8 cellular contexts compared by ENCODE assay signal in the genomic region with DNA sequence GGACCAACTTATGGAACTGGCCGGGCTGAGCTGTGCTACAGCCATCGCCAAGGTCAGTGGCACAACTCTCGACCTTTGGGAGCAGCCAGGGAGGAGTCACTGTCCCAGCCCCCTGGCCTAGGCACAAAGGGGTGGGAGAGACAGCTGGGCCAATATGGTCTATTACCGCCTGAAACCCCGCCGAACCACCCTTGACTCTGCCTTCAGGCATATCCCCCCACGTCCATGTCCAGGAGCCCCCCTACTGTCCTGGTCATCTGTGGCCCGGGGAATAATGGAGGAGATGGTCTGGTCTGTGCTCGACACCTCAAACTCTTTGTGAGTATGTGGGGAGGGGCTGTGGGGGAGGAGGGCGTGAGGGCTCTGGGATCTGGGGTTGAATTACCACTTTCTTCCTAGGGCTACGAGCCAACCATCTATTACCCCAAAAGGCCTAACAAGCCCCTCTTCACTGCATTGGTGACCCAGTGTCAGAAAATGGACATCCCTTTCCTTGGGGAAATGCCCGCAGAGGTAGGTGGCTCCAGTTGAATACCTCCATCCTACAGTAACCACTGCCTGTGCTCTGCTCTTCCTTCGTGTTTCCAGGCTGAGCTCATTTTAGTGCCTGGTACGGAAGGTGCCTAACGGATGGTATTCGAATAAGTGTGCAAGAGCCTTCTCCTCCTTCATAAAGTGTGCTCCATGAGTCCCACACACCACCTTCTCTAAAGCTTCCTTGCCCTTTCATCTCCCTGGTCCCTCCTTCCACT. TPM values are rescaled to one million over a fixed set of nuclear protein-coding genes. Genes with fewer than 3 reads are reported as not detected.
DNase-seq lines count a peak whose midpoint lies in the region; ATAC-seq, FAIRE-seq and TF ChIP-seq lines count a peak whose summit lies in the region.

No MANE protein-coding gene starts in this region.

- no peak for TF ChIP-seq EP300 in ovary (IDR thresholded peaks at IDR 0.05)

- no peak for TF ChIP-seq POLR2A in ovary (IDR thresholded peaks at IDR 0.05)

- ATAC-seq in HG02610 (IDR thresholded peaks at IDR 0.05; ENCODE audit: unreplicated experiment) (no peak), HG03432 (IDR thresholded peaks at IDR 0.05; ENCODE audit: unreplicated experiment) (no peak), GM21576 (IDR thresholded peaks at IDR 0.05; ENCODE audit: unreplicated experiment) (no peak)

- H3K36me3 ChIP-seq in PC-9 (ENCODE audit: low read depth) = peaks cover 11% of the 10 kb centered on the region
- no peaks in the 10 kb centered on the region for H3K36me3 ChIP-seq in ovary

- H3K79me2 ChIP-seq in PC-9 (ENCODE audit: low read depth) = peaks cover 11% of the 10 kb centered on the region

- H3K4me3 ChIP-seq in PC-9 = peak overlapping the region; percentile 76
- peak overlapping the region; percentile 51 for H3K4me3 ChIP-seq in ovary

- FAIRE-seq in frontal cortex (lab: Jason Lieb, UNC) = no peak

- no peaks in the 10 kb centered on the region for H3K27me3 ChIP-seq in PC-9 (ENCODE audit: insufficient read depth, low read depth)
- no peaks in the 10 kb centered on the region for H3K27me3 ChIP-seq in ovary

- TF ChIP-seq CTCF in PC-9 (conservative IDR thresholded peaks at IDR 0.05) (no peak), ovary (IDR thresholded peaks at IDR 0.05) (no peak)

- no peaks in the 10 kb centered on the region for H4K20me1 ChIP-seq in PC-9 (ENCODE audit: insufficient read depth)

- intact Hi-C loops in PC-9 (cut with micrococcal nuclease; ENCODE audit: unreplicated experiment) = no loop called here
- intact Hi-C loops in ovary (cut with DNase I) = loop anchor here in 1 of 4 donors (5.0 kb wide), 1 partner anchor 135 kb away; no protein-coding TSS in a partner anchor

- CTCF ChIA-PET in PC-9 (lab: Charles Lee) = interaction anchor here (0.7 kb wide), 1 partner anchor 16 kb away, joined by 3 read pairs; no protein-coding TSS in a partner anchor

- peak overlapping the region; percentile 78 for H3K4me2 ChIP-seq in PC-9

- H3K9me3 ChIP-seq in PC-9 (ENCODE audit: insufficient read depth, low read depth) (no peaks in the 10 kb centered on the region), ovary (no peaks in the 10 kb centered on the region)

- no TSS peak for BruUV-seq in PC-9 (replicated peaks; lab: Mats Ljungman, UMichigan)

- no peaks in the 10 kb centered on the region for H3K9me2 ChIP-seq in PC-9 (ENCODE audit: insufficient read depth)

- H3K27ac ChIP-seq in PC-9 (peak overlapping the region; percentile 23), epithelial cell of prostate (peak overlapping the region; percentile 58), ovary (peak overlapping the region; percentile 59 to 71)

- POLR2A ChIA-PET in PC-9 (lab: Charles Lee; ENCODE audit: unreplicated experiment) = interaction anchor here (0.5 to 0.6 kb wide), 3 partner anchors 63 to 262 kb away, joined by 4 read pairs; no protein-coding TSS in a partner anchor

- peak; percentile 18 for DNase-seq in ELR (ENCODE audit: low read depth)
- DNase-seq in PC-9 = no peak
- no peak for DNase-seq in epithelial cell of prostate (ENCODE audit: low read depth, low spot score)
- DNase-seq in ovary = no peak
- DNase-seq in frontal cortex (ENCODE audit: low spot score in 2 of 2) = no peak

- peaks cover 45% of the 10 kb centered on the region; the same call in 1 of the 2 replicates for H3F3A ChIP-seq in PC-9 (ENCODE audit: insufficient read depth, low read depth)

- H3K4me1 ChIP-seq in PC-9 (replicated peaks; ENCODE audit: insufficient read depth) (peaks cover 8% of the 10 kb centered on the region), ovary (ENCODE audit: insufficient read depth) (no peaks in the 10 kb centered on the region)

- peak overlapping the region; percentile 92 for H2AFZ ChIP-seq in PC-9

- 30 to 35% (median 31%) methylated on average over 16 of the region's 16 CpGs for WGBS in ovary, 3 donors

RNA-seq across cellular contexts. Expression of gene NAXE, which starts 0.8 kb away (rescaled TPM):
- total RNA-seq in PC-9 (2021) (83.9 and 90.3 TPM in 2 replicates), ovary (10 to 100 TPM; 43.5 to 85.4 (median 65.4) TPM), frontal cortex (34.6 TPM)
- polyA plus RNA-seq in ovary = 10 to 100 TPM; 57.8 to 75.0 TPM

RNA-seq across cellular contexts. Expression of gene GPATCH4, which starts 8.9 kb away (rescaled TPM):
- total RNA-seq in PC-9 (2021) (17.5 and 17.6 TPM in 2 replicates), ovary (10 to 100 TPM; 11.1 to 45.1 (median 22.8) TPM), frontal cortex (5.7 TPM)
- 10 to 100 TPM; 10.0 to 22.0 TPM for polyA plus RNA-seq in ovary

RNA-seq across cellular contexts. Expression of gene TTC24, which starts 12.8 kb away (rescaled TPM):
- total RNA-seq in PC-9 (2021) (not detected in 2 replicates), ovary (under 1 TPM in 1 of 7 donors, not detected in 6; 0.15 TPM), frontal cortex (not detected)
- polyA plus RNA-seq in ovary = under 1 TPM in 1 of 2 donors, not detected in 1; 0.12 TPM

RNA-seq across cellular contexts. Expression of gene IQGAP3, which starts 20.0 kb away (rescaled TPM):
- total RNA-seq in PC-9 (2021) (63.1 and 63.4 TPM in 2 replicates), ovary (1 to 10 TPM in 1 of 7 donors, under 1 TPM in 5, not detected in 1; 0.05 to 1.2 (median 0.30) TPM), frontal cortex (1.2 TPM)
- polyA plus RNA-seq in ovary = under 1 TPM; 0.18 to 0.60 TPM

RNA-seq across cellular contexts. Expression of gene HAPLN2, which starts 26.9 kb away (rescaled TPM):
- 0.58 TPM in 1 of 2 replicates, not detected in the other for total RNA-seq in PC-9 (2021)
- 1 to 10 TPM in 5 of 7 donors, under 1 TPM in 2; 0.30 to 1.9 (median 1.2) TPM for total RNA-seq in ovary
- 1 to 10 TPM in 1 of 2 donors, not detected in 1; 1.1 TPM for polyA plus RNA-seq in ovary
- total RNA-seq in frontal cortex = 0.41 TPM
